23 cellular contexts compared by ENCODE assay signal in genomic region chr20:25465398-25465797, GRCh38.
"Had no signal": no experiment of that assay in that cellular context is flagged by ENCODE, and none has a peak within 500 bp of the region (broad histone marks: within the 10 kb centered on the region; RNA-seq: fewer than 3 reads in every experiment).

No MANE protein-coding gene starts in this region.

- H3K4me3 Mint-ChIP-seq: endodermal cell; immature natural killer cell; mesothelial cell of epicardium; naive thymus-derived CD4-positive, alpha-beta T cell; nephron; stimulated activated effector memory CD8-positive, alpha-beta T cell treated with anti-CD3 and anti-CD28 coated beads, Interleukin-12 subunit alpha, Interleukin-12 subunit beta, amount 100 ng/mL, for 72 hours had no signal

- H3K4me3 ChIP-seq: esophagus muscularis mucosa, gastroesophageal sphincter, mucosa of descending colon, prostate gland, stomach, thyroid gland, vagina had no signal

- ATAC-seq: foreskin keratinocyte; gastroesophageal sphincter; mucosa of descending colon; naive thymus-derived CD4-positive, alpha-beta T cell; stimulated activated effector memory CD8-positive, alpha-beta T cell treated with anti-CD3 and anti-CD28 coated beads, Interleukin-12 subunit alpha, Interleukin-12 subunit beta, amount 100 ng/mL, for 72 hours had no signal

- H3K27ac ChIP-seq: esophagus muscularis mucosa, foreskin keratinocyte, gastroesophageal sphincter, prostate gland, stomach, thyroid gland, vagina had no signal

- H3K4me1 ChIP-seq: esophagus muscularis mucosa, foreskin keratinocyte, gastroesophageal sphincter, prostate gland, stomach, thyroid gland, vagina had no signal

- H3K4me1 Mint-ChIP-seq: mesothelial cell of epicardium; nephron; stimulated activated effector memory CD8-positive, alpha-beta T cell treated with anti-CD3 and anti-CD28 coated beads, Interleukin-12 subunit alpha, Interleukin-12 subunit beta, amount 100 ng/mL, for 72 hours had no signal

- H3K9me3 Mint-ChIP-seq: endodermal cell; immature natural killer cell; mesothelial cell of epicardium; naive thymus-derived CD4-positive, alpha-beta T cell; nephron; stimulated activated effector memory CD8-positive, alpha-beta T cell treated with anti-CD3 and anti-CD28 coated beads, Interleukin-12 subunit alpha, Interleukin-12 subunit beta, amount 100 ng/mL, for 72 hours had no signal

- H3K27ac Mint-ChIP-seq: endodermal cell; mesothelial cell of epicardium; naive thymus-derived CD4-positive, alpha-beta T cell; stimulated activated effector memory CD8-positive, alpha-beta T cell treated with anti-CD3 and anti-CD28 coated beads, Interleukin-12 subunit alpha, Interleukin-12 subunit beta, amount 100 ng/mL, for 72 hours had no signal

- H3K27me3 Mint-ChIP-seq: naive thymus-derived CD4-positive, alpha-beta T cell had no signal

- H3K27me3 ChIP-seq: esophagus muscularis mucosa, foreskin keratinocyte, gastroesophageal sphincter, stomach, thyroid gland, vagina had no signal

- H3K36me3 Mint-ChIP-seq: naive thymus-derived CD4-positive, alpha-beta T cell; stimulated activated effector memory CD8-positive, alpha-beta T cell treated with anti-CD3 and anti-CD28 coated beads, Interleukin-12 subunit alpha, Interleukin-12 subunit beta, amount 100 ng/mL, for 72 hours had no signal

- DNase-seq: cerebellar nuclear complex; effector CD8-positive, alpha-beta T cell; endodermal cell; foreskin keratinocyte; immature natural killer cell; mesenchymal stem cell; mucosa of descending colon; naive thymus-derived CD4-positive, alpha-beta T cell; right cardiac atrium; small intestine; stimulated activated CD4-positive, alpha-beta T cell treated with anti-CD3 and anti-CD28 coated beads, Interleukin-2, amount 100 ng/mL, for 24 hours; stimulated activated CD4-positive, alpha-beta T cell treated with anti-CD3 and anti-CD28 coated beads, Interleukin-4, amount 100 ng/mL, for 24 hours; stimulated activated naive CD4-positive, alpha-beta T cell treated with Interleukin-2 at 50 U/mL for 16 hours; stomach; thyroid gland; trophoblast cell had no signal

- H3K9me3 ChIP-seq: esophagus muscularis mucosa, gastroesophageal sphincter, mucosa of descending colon, prostate gland, stomach, thyroid gland, vagina had no signal
